28 cellular contexts compared by ENCODE assay signal in genomic region chr4:3493720-3494492, GRCh38. TPM values are rescaled to one million over a fixed set of nuclear protein-coding genes. Genes with fewer than 3 reads are reported as not detected.
DNase-seq lines count a peak whose midpoint lies in the region; ATAC-seq and TF ChIP-seq lines count a peak whose summit lies in the region.
"Had no signal": no experiment of that assay in that cellular context is flagged by ENCODE, and none has a peak within 500 bp of the region (broad histone marks: within the 10 kb centered on the region; RNA-seq: fewer than 3 reads in every experiment).

No MANE protein-coding gene starts in this region.

- intact Hi-C loops in IMR-90 (cut with micrococcal nuclease) (no loop called here), body of pancreas (cut with DNase I) (no loop called here)

- WGBS in IMR-90 (ENCODE audit: extremely low coverage in 2 of 2, insufficient read length in 1 of 2), 2 experiments: 63% methylated on average over 15 of the region's 20 CpGs; no CpG with 5 or more reads in 1 of the 2 experiments
- WGBS in body of pancreas, 2 donors: 73 to 86% methylated on average over 16 to 20 of the region's 20 CpGs

- peaks cover 19% of the 10 kb centered on the region for H3K4me1 Mint-ChIP-seq in stimulated activated effector memory CD8-positive, alpha-beta T cell treated with anti-CD3 and anti-CD28 coated beads, Interleukin-12 subunit alpha, Interleukin-12 subunit beta, amount 100 ng/mL, for 72 hours
- H3K4me1 Mint-ChIP-seq: activated CD4-positive, alpha-beta memory T cell treated with anti-CD3 and anti-CD28 coated beads, Interleukin-2, amount 10 ng/mL, durations not matched to agents 7 days and 5 days; activated naive CD4-positive, alpha-beta T cell treated with anti-CD3 and anti-CD28 coated beads, Interleukin-2, amount 50 U/mL, for 24 hours; activated T-helper 17 cell treated with anti-CD3 and anti-CD28 coated beads, Interleukin-2, amount 50 U/mL, for 72 hours; CD4-positive, CD25-positive, alpha-beta regulatory T cell had no signal

- no peaks in the 10 kb centered on the region for H3K9me3 Mint-ChIP-seq in stimulated activated effector memory CD8-positive, alpha-beta T cell treated with anti-CD3 and anti-CD28 coated beads, Interleukin-12 subunit alpha, Interleukin-12 subunit beta, amount 100 ng/mL, for 72 hours
- H3K9me3 Mint-ChIP-seq: activated CD4-positive, alpha-beta memory T cell treated with anti-CD3 and anti-CD28 coated beads, Interleukin-2, amount 10 ng/mL, durations not matched to agents 7 days and 5 days; activated naive CD4-positive, alpha-beta T cell treated with anti-CD3 and anti-CD28 coated beads, Interleukin-2, amount 50 U/mL, for 24 hours; activated T-helper 17 cell treated with anti-CD3 and anti-CD28 coated beads, Interleukin-2, amount 50 U/mL, for 72 hours; immature natural killer cell; T-helper 1 cell treated with Interleukin-12 subunit alpha and Interleukin-12 subunit beta and Interleukin-4 antibody, amounts not matched to agents 30 μg/mL and 1 μg/mL, for 36 hours had no signal

- no peak overlapping the region for H3K4ac ChIP-seq in IMR-90 (ENCODE audit: low read depth, low read length)

- no peak overlapping the region for H4K91ac ChIP-seq in IMR-90 (ENCODE audit: insufficient read depth, low read depth, low read length)

- H3K27ac ChIP-seq in IMR-90 (ENCODE audit: insufficient read depth, low read length) (no peak overlapping the region), WERI-Rb-1 (peak overlapping the region; percentile 31; the same call in 1 of the 2 replicates), right atrium auricular region (peak overlapping the region; percentile 54 to 73), body of pancreas (no peak overlapping the region)
- H3K27ac ChIP-seq: coronary artery, esophagus squamous epithelium, spleen, upper lobe of left lung had no signal

- H2BK5ac ChIP-seq in IMR-90 (ENCODE audit: low read depth, low read length, poor library complexity, severe bottlenecking): no peak overlapping the region

- H2BK15ac ChIP-seq in IMR-90 (ENCODE audit: low read depth, low read length): no peak overlapping the region

- H3K36me3 Mint-ChIP-seq in stimulated activated effector memory CD8-positive, alpha-beta T cell treated with anti-CD3 and anti-CD28 coated beads, Interleukin-12 subunit alpha, Interleukin-12 subunit beta, amount 100 ng/mL, for 72 hours: no peaks in the 10 kb centered on the region
- H3K36me3 Mint-ChIP-seq: activated naive CD4-positive, alpha-beta T cell treated with anti-CD3 and anti-CD28 coated beads, Interleukin-2, amount 50 U/mL, for 24 hours; CD4-positive, CD25-positive, alpha-beta regulatory T cell; naive thymus-derived CD4-positive, alpha-beta T cell had no signal

- H3K4me3 ChIP-seq in IMR-90 (ENCODE audit: insufficient read depth, low read depth, low read length): no peak overlapping the region
- no peak overlapping the region for H3K4me3 ChIP-seq in WERI-Rb-1 (ENCODE audit: low read depth, low read length)
- no peak overlapping the region for H3K4me3 ChIP-seq in right atrium auricular region
- no peak overlapping the region for H3K4me3 ChIP-seq in body of pancreas
- H3K4me3 ChIP-seq: coronary artery, esophagus squamous epithelium, spleen, upper lobe of left lung had no signal

- H4K5ac ChIP-seq in IMR-90 (ENCODE audit: low read depth, low read length): no peak overlapping the region

- H3K4me1 ChIP-seq in IMR-90 (ENCODE audit: control insufficient read depth, insufficient read depth, low read length): no peaks in the 10 kb centered on the region
- H3K4me1 ChIP-seq in right atrium auricular region: peaks cover 0 to 34% of the 10 kb centered on the region in 2 donors
- H3K4me1 ChIP-seq in body of pancreas: no peaks in the 10 kb centered on the region
- H3K4me1 ChIP-seq: esophagus squamous epithelium, upper lobe of left lung had no signal

- no peaks in the 10 kb centered on the region for H3K9me1 ChIP-seq in IMR-90 (ENCODE audit: insufficient read depth, low read length)

- H3K36me3 ChIP-seq in IMR-90 (ENCODE audit: control insufficient read depth, insufficient read depth, low read length): peaks cover 2% of the 10 kb centered on the region; the same call in 1 of the 2 replicates
- H3K36me3 ChIP-seq in WERI-Rb-1: no peaks in the 10 kb centered on the region
- H3K36me3 ChIP-seq in right atrium auricular region: peaks cover 31% of the 10 kb centered on the region
- no peaks in the 10 kb centered on the region for H3K36me3 ChIP-seq in body of pancreas (replicated peaks in 1 of 2; ENCODE audit: insufficient read depth in 1 of 2, low read depth in 2 of 2)
- H3K36me3 ChIP-seq: upper lobe of left lung had no signal

- TF ChIP-seq CTCF in IMR-90 (conservative IDR thresholded peaks at IDR 0.05; ENCODE audit: low read depth, low read length) (no peak), WERI-Rb-1 (IDR thresholded peaks at IDR 0.05; ENCODE audit: low read depth, low read length) (no peak), right atrium auricular region (IDR thresholded peaks at IDR 0.05) (no peak), body of pancreas (IDR thresholded peaks at IDR 0.05) (no peak)

- no peak for TF ChIP-seq POLR2A in IMR-90 (IDR thresholded peaks at IDR 0.05; ENCODE audit: low read depth, low read length)
- no peak for TF ChIP-seq POLR2A in body of pancreas (IDR thresholded peaks at IDR 0.05)

- no peak overlapping the region for H3K4me3 Mint-ChIP-seq in stimulated activated effector memory CD8-positive, alpha-beta T cell treated with anti-CD3 and anti-CD28 coated beads, Interleukin-12 subunit alpha, Interleukin-12 subunit beta, amount 100 ng/mL, for 72 hours
- H3K4me3 Mint-ChIP-seq: activated CD4-positive, alpha-beta memory T cell treated with anti-CD3 and anti-CD28 coated beads, Interleukin-2, amount 10 ng/mL, durations not matched to agents 7 days and 5 days; activated naive CD4-positive, alpha-beta T cell treated with anti-CD3 and anti-CD28 coated beads, Interleukin-2, amount 50 U/mL, for 24 hours; activated T-helper 17 cell treated with anti-CD3 and anti-CD28 coated beads, Interleukin-2, amount 50 U/mL, for 72 hours; CD4-positive, CD25-positive, alpha-beta regulatory T cell; immature natural killer cell; naive thymus-derived CD4-positive, alpha-beta T cell; T-helper 1 cell treated with Interleukin-12 subunit alpha and Interleukin-12 subunit beta and Interleukin-4 antibody, amounts not matched to agents 30 μg/mL and 1 μg/mL, for 36 hours had no signal

- H3K27me3 ChIP-seq in IMR-90 (ENCODE audit: control insufficient read depth, insufficient read depth, low read length) (peaks cover 7% of the 10 kb centered on the region; the same call in 1 of the 2 replicates), WERI-Rb-1 (ENCODE audit: insufficient read depth, low read depth, severe bottlenecking) (no peaks in the 10 kb centered on the region), right atrium auricular region (no peaks in the 10 kb centered on the region), body of pancreas (no peaks in the 10 kb centered on the region)

- no peak overlapping the region for H2BK120ac ChIP-seq in IMR-90 (ENCODE audit: low read depth, low read length)

- CTCF ChIA-PET in IMR-90 (lab: Yijun Ruan, JAX): interaction anchor here (1.0 kb wide), 1 partner anchor 13 kb away, joined by 3 read pairs; no protein-coding TSS in a partner anchor

- DNase-seq in IMR-90: no peak
- DNase-seq in WERI-Rb-1: no peak
- no peak for DNase-seq in right atrium auricular region (ENCODE audit: low spot score)
- no peak for DNase-seq in stimulated activated effector memory CD8-positive, alpha-beta T cell treated with anti-CD3 and anti-CD28 coated beads, Interleukin-12 subunit alpha, Interleukin-12 subunit beta, amount 100 ng/mL, for 72 hours (ENCODE audit: low spot score in 2 of 2)
- DNase-seq in body of pancreas: no peak
- no peak for DNase-seq in ecto neural progenitor cell (ENCODE audit: low spot score)
- DNase-seq: activated CD4-positive, alpha-beta memory T cell treated with anti-CD3 and anti-CD28 coated beads, Interleukin-2, amount 10 ng/mL, durations not matched to agents 7 days and 5 days; activated CD4-positive, CD25-positive, alpha-beta regulatory T cell treated with anti-CD3 and anti-CD28 coated beads, Interleukin-2, amount 50 U/mL, for 72 hours; activated CD8-positive, alpha-beta memory T cell treated with anti-CD3 and anti-CD28 coated beads, Interleukin-2, amount 50 U/mL, for 48 hours; amygdala; CD4-positive, CD25-positive, alpha-beta regulatory T cell; esophagus squamous epithelium; hypothalamus; immature natural killer cell; naive thymus-derived CD4-positive, alpha-beta T cell; NCI-H1694; NCI-H524 treated with DMSO at 0.1 percent for 48 hours; spleen; stimulated activated CD4-positive, alpha-beta T cell treated with anti-CD3 and anti-CD28 coated beads, Interleukin-2, amount 100 ng/mL, for 48 hours had no signal

- BruUV-seq in IMR-90 (replicated peaks; lab: Mats Ljungman, UMichigan): no TSS peak

- H3K56ac ChIP-seq in IMR-90 (ENCODE audit: extremely low read depth, insufficient read depth, low read length): no peak overlapping the region

- H3K4me2 ChIP-seq in IMR-90 (ENCODE audit: low read depth, low read length): no peak overlapping the region

- no peaks in the 10 kb centered on the region for H3K79me1 ChIP-seq in IMR-90 (ENCODE audit: low read depth in 1 of 2, low read length in 2 of 2)

- H2AK5ac ChIP-seq in IMR-90 (ENCODE audit: low read depth, low read length): no peak overlapping the region

- POLR2A ChIA-PET in IMR-90 (lab: Charles Lee; ENCODE audit: unreplicated experiment): no interaction called here

- dilution Hi-C loops in IMR-90 (cut with HindIII; ENCODE audit: low sequenced_read_pairs, unreplicated experiment): no loop called here

- H3K18ac ChIP-seq in IMR-90 (ENCODE audit: low read depth, low read length): no peak overlapping the region

- H2BK20ac ChIP-seq in IMR-90 (ENCODE audit: low read depth, low read length): no peak overlapping the region

- in situ Hi-C loops in IMR-90 (cut with MboI; ENCODE audit: low sequenced_read_pairs): no loop called here

- H2AFZ ChIP-seq in IMR-90 (replicated peaks; ENCODE audit: low read length, poor library complexity): no peak overlapping the region

- no peak overlapping the region for H4K8ac ChIP-seq in IMR-90 (ENCODE audit: low read depth in 2 of 2, low read length in 2 of 2)

- H3K9ac ChIP-seq in IMR-90 (ENCODE audit: low read depth, low read length): no peak overlapping the region

- H3K9me3 ChIP-seq in IMR-90 (ENCODE audit: control insufficient read depth, insufficient read depth, low read length) (no peaks in the 10 kb centered on the region), WERI-Rb-1 (ENCODE audit: severe bottlenecking) (no peaks in the 10 kb centered on the region), right atrium auricular region (no peaks in the 10 kb centered on the region), body of pancreas (no peaks in the 10 kb centered on the region)
- H3K9me3 ChIP-seq: esophagus squamous epithelium, spleen, upper lobe of left lung had no signal

- no peak overlapping the region for H3K27ac Mint-ChIP-seq in stimulated activated effector memory CD8-positive, alpha-beta T cell treated with anti-CD3 and anti-CD28 coated beads, Interleukin-12 subunit alpha, Interleukin-12 subunit beta, amount 100 ng/mL, for 72 hours
- H3K27ac Mint-ChIP-seq: activated CD4-positive, alpha-beta memory T cell treated with anti-CD3 and anti-CD28 coated beads, Interleukin-2, amount 10 ng/mL, durations not matched to agents 7 days and 5 days; activated naive CD4-positive, alpha-beta T cell treated with anti-CD3 and anti-CD28 coated beads, Interleukin-2, amount 50 U/mL, for 24 hours; activated T-helper 17 cell treated with anti-CD3 and anti-CD28 coated beads, Interleukin-2, amount 50 U/mL, for 72 hours; CD4-positive, CD25-positive, alpha-beta regulatory T cell; immature natural killer cell; T-helper 1 cell treated with Interleukin-12 subunit alpha and Interleukin-12 subunit beta and Interleukin-4 antibody, amounts not matched to agents 30 μg/mL and 1 μg/mL, for 36 hours had no signal

- peaks cover 24% of the 10 kb centered on the region for H4K20me1 ChIP-seq in IMR-90 (ENCODE audit: insufficient read depth, low read length)

- ATAC-seq in IMR-90 (ENCODE audit: low read depth): peak; percentile 13
- peak; percentile 8 for ATAC-seq in stimulated activated effector memory CD8-positive, alpha-beta T cell treated with anti-CD3 and anti-CD28 coated beads, Interleukin-12 subunit alpha, Interleukin-12 subunit beta, amount 100 ng/mL, for 72 hours
- ATAC-seq in body of pancreas: no peak
- ATAC-seq in HG03521 (IDR thresholded peaks at IDR 0.05; ENCODE audit: unreplicated experiment): no peak
- ATAC-seq: activated T-helper 17 cell treated with anti-CD3 and anti-CD28 coated beads, Interleukin-2, amount 50 U/mL, for 72 hours; naive thymus-derived CD4-positive, alpha-beta T cell had no signal

- H3K14ac ChIP-seq in IMR-90 (replicated peaks; ENCODE audit: low read depth, low read length): no peak overlapping the region

- no peak overlapping the region for H3K23ac ChIP-seq in IMR-90 (ENCODE audit: low read depth, low read length)

- no peak overlapping the region for H2AK9ac ChIP-seq in IMR-90 (replicated peaks; ENCODE audit: low read depth, low read length, poor library complexity)

- no peak for TF ChIP-seq RAD21 in IMR-90 (IDR thresholded peaks at IDR 0.05; ENCODE audit: low read length)

RNA-seq across cellular contexts. Expression of gene DOK7, which starts 30.8 kb away (rescaled TPM):
- not detected in 2 replicates for total RNA-seq in IMR-90 (2012; rRNA removed)
- polyA plus RNA-seq in IMR-90 (2012; rRNA removed): not detected in 2 replicates
- polyA plus RNA-seq in IMR-90 (2012; cell fraction: cytosol; rRNA removed): 0.01 TPM in 1 of 2 replicates, not detected in the other
- 0.10 and 0.12 TPM in 2 replicates for polyA plus RNA-seq in IMR-90 (2012; cell fraction: nucleus; rRNA removed; ENCODE audit: low replicate concordance)
- total RNA-seq in right atrium auricular region: 10 to 100 TPM; 31.0 to 68.9 TPM
- 1 to 10 TPM; 6.3 to 7.0 TPM for total RNA-seq in body of pancreas
- total RNA-seq: activated CD4-positive, alpha-beta memory T cell treated with anti-CD3 and anti-CD28 coated beads, Interleukin-2, amount 10 ng/mL, durations not matched to agents 7 days and 5 days; activated T-helper 17 cell treated with anti-CD3 and anti-CD28 coated beads, Interleukin-2, amount 50 U/mL, for 72 hours; CD4-positive, CD25-positive, alpha-beta regulatory T cell; mesenteric fat pad; naive thymus-derived CD4-positive, alpha-beta T cell; osteoblast had no signal
- polyA plus RNA-seq: naive thymus-derived CD4-positive, alpha-beta T cell had no signal

RNA-seq across cellular contexts. Expression of gene LRPAP1, which starts 38.3 kb away (rescaled TPM):
- total RNA-seq in IMR-90 (2012; rRNA removed) (114 and 135 TPM in 2 replicates), right atrium auricular region (100 to 1,000 TPM; 256 to 321 TPM), body of pancreas (10 to 100 TPM; 82.5 to 93.9 TPM)
- 171 and 175 TPM in 2 replicates for polyA plus RNA-seq in IMR-90 (2012; rRNA removed)
- polyA plus RNA-seq in IMR-90 (2012; cell fraction: cytosol; rRNA removed): 130 and 173 TPM in 2 replicates
- polyA plus RNA-seq in IMR-90 (2012; cell fraction: nucleus; rRNA removed; ENCODE audit: low replicate concordance): 96.2 and 113 TPM in 2 replicates

RNA-seq across cellular contexts. Expression of gene HGFAC, which starts 52.1 kb away (rescaled TPM):
- not detected in 2 replicates for total RNA-seq in IMR-90 (2012; rRNA removed)
- polyA plus RNA-seq in IMR-90 (2012; rRNA removed): 0.05 and 0.23 TPM in 2 replicates
- 0.10 TPM in 1 of 2 replicates, not detected in the other for polyA plus RNA-seq in IMR-90 (2012; cell fraction: cytosol; rRNA removed)
- polyA plus RNA-seq in IMR-90 (2012; cell fraction: nucleus; rRNA removed; ENCODE audit: low replicate concordance): 1.0 and 3.0 TPM in 2 replicates
- not detected for total RNA-seq in right atrium auricular region
- total RNA-seq in body of pancreas: under 1 TPM in 1 of 2 donors, not detected in 1; 0.78 TPM
- total RNA-seq: activated CD4-positive, alpha-beta memory T cell treated with anti-CD3 and anti-CD28 coated beads, Interleukin-2, amount 10 ng/mL, durations not matched to agents 7 days and 5 days; activated T-helper 17 cell treated with anti-CD3 and anti-CD28 coated beads, Interleukin-2, amount 50 U/mL, for 72 hours; bronchial epithelial cell; CD4-positive, CD25-positive, alpha-beta regulatory T cell; mesenteric fat pad; osteoblast had no signal
- polyA plus RNA-seq: immature natural killer cell; naive thymus-derived CD4-positive, alpha-beta T cell had no signal

Comparison
In these comparisons a context has a peak if more than half of its experiments do, and no peak if none do; other contexts are left out.
1. ATAC-seq: peak in IMR-90 (single experiment) and stimulated activated effector memory CD8-positive, alpha-beta T cell treated with anti-CD3 and anti-CD28 coated beads, Interleukin-12 subunit alpha, Interleukin-12 subunit beta, amount 100 ng/mL, for 72 hours (single experiment); none in body of pancreas (single experiment) and HG03521 (single experiment).
2. H3K27ac ChIP-seq: peak in WERI-Rb-1 (single experiment) and right atrium auricular region (2 of 2); none in IMR-90 (single experiment) and body of pancreas (0 of 4).